ENCODE assay signal across 1 cellular context in genomic region chr1:202072211-202072610, GRCh38.
TF ChIP-seq lines count a peak whose summit lies in the region.

No MANE protein-coding gene starts in this region.

TF ChIP-seq in A549, 52 proteins besides CTCF, POLR2A, EP300 and RAD21 (continued from another document):
- no peak for TF ChIP-seq ELK1 (IDR thresholded peaks at IDR 0.05; ENCODE audit: low read depth, low read length)
- no peak for TF ChIP-seq NPAS2 (CRISPR knock-in tag; IDR thresholded peaks at IDR 0.05; ENCODE audit: borderline replicate concordance)
- TF ChIP-seq ZFP36 (IDR thresholded peaks at IDR 0.05; ENCODE audit: borderline replicate concordance, partially characterized antibody), result no peak
